In the genomic region with DNA sequence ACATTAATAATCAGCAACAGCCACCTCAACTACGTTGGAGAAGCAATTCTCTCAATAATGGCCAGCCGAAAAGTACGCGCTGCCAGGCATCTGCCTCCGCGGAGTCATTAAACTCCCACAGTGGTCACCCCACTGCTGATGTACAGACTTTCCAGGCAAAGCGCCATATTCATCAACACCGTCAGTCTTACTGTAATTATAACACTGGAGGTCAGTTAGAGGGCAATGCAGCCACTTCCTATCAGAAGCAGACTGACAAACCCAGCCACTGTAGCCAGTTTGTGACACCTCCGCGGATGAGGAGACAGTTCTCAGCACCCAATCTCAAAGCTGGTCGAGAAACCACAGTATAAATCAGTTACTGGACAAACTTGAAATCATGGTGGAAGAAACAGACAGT, we compare ENCODE assay signal across 13 cellular contexts.
"Had no signal": no experiment of that assay in that cellular context is flagged by ENCODE, and none has a peak within 500 bp of the region (broad histone marks: within the 10 kb centered on the region; RNA-seq: fewer than 3 reads in every experiment).

No MANE protein-coding gene starts in this region.

- H3K79me2 ChIP-seq: hepatocyte had no signal

- H3K27ac ChIP-seq: hepatocyte, thyroid gland had no signal

- H3K27me3 ChIP-seq: hepatocyte, thyroid gland had no signal

- H3K4me3 ChIP-seq: hepatocyte, thyroid gland had no signal

- FAIRE-seq: bronchial epithelial cell, urothelium cell line had no signal

- H3K4me2 ChIP-seq: hepatocyte had no signal

- H3K27me3 Mint-ChIP-seq: stimulated activated memory B cell treated with anti-CD40 and anti-IgM and Interleukin-4, amounts not matched to agents 10 μg/mL and 1 μg/mL and 100 μg/mL, for 72 hours had no signal

- ATAC-seq: activated CD4-positive, CD25-positive, alpha-beta regulatory T cell treated with anti-CD3 and anti-CD28 coated beads, Interleukin-2, amount 50 U/mL, for 24 hours; stimulated activated memory B cell treated with anti-CD40 and anti-IgM and Interleukin-4, amounts not matched to agents 10 μg/mL and 1 μg/mL and 100 μg/mL, for 72 hours had no signal

- DNase-seq: activated CD4-positive, alpha-beta T cell treated with anti-CD3 and anti-CD28 coated beads, Interleukin-2, amount 50 U/mL, for 1 hour; activated naive CD4-positive, alpha-beta T cell; aorta; erythroblast; stimulated activated CD4-positive, alpha-beta T cell treated with anti-CD3 and anti-CD28 coated beads, Interleukin-12 subunit alpha, Interleukin-12 subunit beta, amount 100 ng/mL, for 4 hours; stimulated activated CD4-positive, alpha-beta T cell treated with anti-CD3 and anti-CD28 coated beads, Interleukin-2, amount 100 ng/mL, for 24 hours; thyroid gland had no signal

- H2AFZ ChIP-seq: hepatocyte had no signal

- H3K9me3 ChIP-seq: thyroid gland had no signal

- H3K4me1 Mint-ChIP-seq: stimulated activated memory B cell treated with anti-CD40 and anti-IgM and Interleukin-4, amounts not matched to agents 10 μg/mL and 1 μg/mL and 100 μg/mL, for 72 hours had no signal

- H3K9me3 Mint-ChIP-seq: stimulated activated memory B cell treated with anti-CD40 and anti-IgM and Interleukin-4, amounts not matched to agents 10 μg/mL and 1 μg/mL and 100 μg/mL, for 72 hours; T-helper 2 cell treated with Interferon-gamma antibody and Interleukin-4, amounts not matched to agents 5 μg/mL and 100 μg/mL, for 36 hours had no signal

- H3K27ac Mint-ChIP-seq: stimulated activated memory B cell treated with anti-CD40 and anti-IgM and Interleukin-4, amounts not matched to agents 10 μg/mL and 1 μg/mL and 100 μg/mL, for 72 hours; T-helper 2 cell treated with Interferon-gamma antibody and Interleukin-4, amounts not matched to agents 5 μg/mL and 100 μg/mL, for 36 hours had no signal

- H3K4me3 Mint-ChIP-seq: stimulated activated memory B cell treated with anti-CD40 and anti-IgM and Interleukin-4, amounts not matched to agents 10 μg/mL and 1 μg/mL and 100 μg/mL, for 72 hours; T-helper 2 cell treated with Interferon-gamma antibody and Interleukin-4, amounts not matched to agents 5 μg/mL and 100 μg/mL, for 36 hours had no signal
